ENCODE assay signal across 1 cellular context in genomic region chr6:118400098-118400497, GRCh38.
A peak's percentile ranks its signal among the peaks of the same experiment; 100 is the strongest.
TF ChIP-seq lines count a peak whose summit lies in the region.

No MANE protein-coding gene starts in this region.

TF ChIP-seq in liver, 16 proteins besides CTCF, POLR2A, EP300 and RAD21 (continued from another document):
- TF ChIP-seq RXRA (IDR thresholded peaks at IDR 0.05) (peak in 1 of 2 donors; percentile 34), NR2F2 (IDR thresholded peaks at IDR 0.05) (no peak), REST (IDR thresholded peaks at IDR 0.05) (no peak), SP1 (IDR thresholded peaks at IDR 0.05) (no peak), FOXA1 (IDR thresholded peaks at IDR 0.05) (no peak), YY1 (IDR thresholded peaks at IDR 0.05) (no peak), HNF4G (IDR thresholded peaks at IDR 0.05) (no peak), HNF4A (conservative IDR thresholded peaks at IDR 0.05) (peak; percentile 12 to 67)
- TF ChIP-seq, protein P1, sequence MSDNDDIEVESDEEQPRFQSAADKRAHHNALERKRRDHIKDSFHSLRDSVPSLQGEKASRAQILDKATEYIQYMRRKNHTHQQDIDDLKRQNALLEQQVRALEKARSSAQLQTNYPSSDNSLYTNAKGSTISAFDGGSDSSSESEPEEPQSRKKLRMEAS (IDR thresholded peaks at IDR 0.05): peak; percentile 30
- TF ChIP-seq, protein P2, sequence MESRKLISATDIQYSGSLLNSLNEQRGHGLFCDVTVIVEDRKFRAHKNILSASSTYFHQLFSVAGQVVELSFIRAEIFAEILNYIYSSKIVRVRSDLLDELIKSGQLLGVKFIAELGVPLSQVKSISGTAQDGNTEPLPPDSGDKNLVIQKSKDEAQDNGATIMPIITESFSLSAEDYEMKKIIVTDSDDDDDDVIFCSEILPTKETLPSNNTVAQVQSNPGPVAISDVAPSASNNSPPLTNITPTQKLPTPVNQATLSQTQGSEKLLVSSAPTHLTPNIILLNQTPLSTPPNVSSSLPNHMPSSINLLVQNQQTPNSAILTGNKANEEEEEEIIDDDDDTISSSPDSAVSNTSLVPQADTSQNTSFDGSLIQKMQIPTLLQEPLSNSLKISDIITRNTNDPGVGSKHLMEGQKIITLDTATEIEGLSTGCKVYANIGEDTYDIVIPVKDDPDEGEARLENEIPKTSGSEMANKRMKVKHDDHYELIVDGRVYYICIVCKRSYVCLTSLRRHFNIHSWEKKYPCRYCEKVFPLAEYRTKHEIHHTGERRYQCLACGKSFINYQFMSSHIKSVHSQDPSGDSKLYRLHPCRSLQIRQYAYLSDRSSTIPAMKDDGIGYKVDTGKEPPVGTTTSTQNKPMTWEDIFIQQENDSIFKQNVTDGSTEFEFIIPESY (IDR thresholded peaks at IDR 0.05): no peak
